2 cellular contexts compared by ENCODE assay signal in genomic region chr20:63182946-63183415, GRCh38.
TF ChIP-seq lines count a peak whose summit lies in the region.

No MANE protein-coding gene starts in this region.

TF ChIP-seq in GM23338, 12 proteins besides CTCF, POLR2A, EP300 and RAD21:
- no peak for TF ChIP-seq CREB1 (CRISPR knock-in tag; IDR thresholded peaks at IDR 0.05; ENCODE audit: low read depth)
- TF ChIP-seq NANOG (IDR thresholded peaks at IDR 0.05; ENCODE audit: borderline replicate concordance): no peak
- no peak for TF ChIP-seq POLR2AphosphoS5 (IDR thresholded peaks at IDR 0.05; ENCODE audit: low read depth)
- TF ChIP-seq EZH2 (IDR thresholded peaks at IDR 0.05; ENCODE audit: low read depth, unreplicated experiment): no peak
- TF ChIP-seq STAT1 (IDR thresholded peaks at IDR 0.05; ENCODE audit: unreplicated experiment): no peak
- no peak for TF ChIP-seq ZNF331 (CRISPR knock-in tag; IDR thresholded peaks at IDR 0.05; ENCODE audit: low read depth)
- TF ChIP-seq EZH2phosphoT487 (IDR thresholded peaks at IDR 0.05; ENCODE audit: unreplicated experiment): no peak
- no peak for TF ChIP-seq ZNF462 (CRISPR knock-in tag; IDR thresholded peaks at IDR 0.05)
- TF ChIP-seq ETS1 (IDR thresholded peaks at IDR 0.05): no peak
- no peak for TF ChIP-seq REST (IDR thresholded peaks at IDR 0.05; ENCODE audit: unreplicated experiment)
- no peak for TF ChIP-seq ZNF114 (CRISPR knock-in tag; IDR thresholded peaks at IDR 0.05)
- TF ChIP-seq JUNB (IDR thresholded peaks at IDR 0.05; ENCODE audit: unreplicated experiment): no peak

TF ChIP-seq in GM12878, 131 proteins besides CTCF, POLR2A, EP300 and RAD21:
- TF ChIP-seq RELA (IDR thresholded peaks at IDR 0.05; ENCODE audit: borderline replicate concordance, partially characterized antibody) (no peak), SUZ12 (IDR thresholded peaks at IDR 0.05; ENCODE audit: unreplicated experiment) (no peak), NR2F1 (conservative IDR thresholded peaks at IDR 0.05) (no peak), ESRRA (IDR thresholded peaks at IDR 0.05; ENCODE audit: low read length) (no peak), BACH1 (IDR thresholded peaks at IDR 0.05; ENCODE audit: borderline replicate concordance) (no peak), NBN (IDR thresholded peaks at IDR 0.05) (no peak), MTA2 (IDR thresholded peaks at IDR 0.05; ENCODE audit: low read depth) (no peak), MEF2B (IDR thresholded peaks at IDR 0.05; ENCODE audit: partially characterized antibody, poor library complexity, severe bottlenecking) (no peak), STAT1 (conservative IDR thresholded peaks at IDR 0.05) (no peak), TCF3 (IDR thresholded peaks at IDR 0.05; ENCODE audit: borderline replicate concordance, insufficient read depth, low read depth, low read length) (no peak), E4F1 (IDR thresholded peaks at IDR 0.05; ENCODE audit: borderline replicate concordance, partially characterized antibody) (no peak), EZH2 (IDR thresholded peaks at IDR 0.05; ENCODE audit: borderline replicate concordance, control insufficient read depth, low read depth, low read length) (no peak), RAD51 (IDR thresholded peaks at IDR 0.05) (no peak), IKZF1 (conservative IDR thresholded peaks at IDR 0.05) (no peak), YY1 (IDR thresholded peaks at IDR 0.05; ENCODE audit: low read depth, low read length) (no peak), ZNF384 (IDR thresholded peaks at IDR 0.05; ENCODE audit: borderline replicate concordance, low read depth, low read length) (no peak), NR2C1 (IDR thresholded peaks at IDR 0.05) (no peak), E2F8 (IDR thresholded peaks at IDR 0.05; ENCODE audit: low read depth, partially characterized antibody) (no peak), WRNIP1 (IDR thresholded peaks at IDR 0.05; ENCODE audit: borderline replicate concordance, low read depth, low read length) (no peak), RB1 (IDR thresholded peaks at IDR 0.05; ENCODE audit: borderline replicate concordance) (no peak)
